Comparison of ENCODE assay signal across 9 cellular contexts in the genomic region with DNA sequence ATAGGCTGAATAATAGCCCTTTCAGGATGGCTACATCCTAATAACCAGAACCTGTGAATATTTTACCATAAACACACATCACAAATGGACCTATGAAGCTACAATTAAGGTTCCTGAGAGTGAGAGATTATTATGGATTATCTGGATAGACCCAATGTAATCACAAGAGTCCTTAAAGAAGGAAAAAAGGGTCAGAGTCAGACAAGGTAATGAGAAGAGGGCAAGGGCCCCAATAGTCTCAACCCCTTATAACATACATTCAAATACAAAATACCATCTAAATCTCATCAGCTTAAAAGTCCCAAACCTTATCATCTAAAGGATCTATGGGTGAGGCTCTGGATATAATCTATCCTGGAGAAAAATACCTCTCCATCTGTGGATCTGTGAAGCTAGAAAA.
"Had no signal": no experiment of that assay in that cellular context is flagged by ENCODE, and none has a peak within 500 bp of the region (broad histone marks: within the 10 kb centered on the region; RNA-seq: fewer than 3 reads in every experiment).

No MANE protein-coding gene starts in this region.

- ATAC-seq: GM23338, HCT116 had no signal

- H3K27ac ChIP-seq: GM23248 had no signal

- DNase-seq: GM23248, GOT3, H7, H9, HCEC 1CT, HFFc6 had no signal

- H3K4me3 ChIP-seq: GM23248, GM23338, HAP-1 had no signal

- H3K36me3 ChIP-seq: HAP-1 had no signal

- H3K4me1 ChIP-seq: HAP-1 had no signal

- H3K9me3 ChIP-seq: HAP-1 had no signal
